In genomic region chr1:2323575-2323974, GRCh38 we compare ENCODE assay signal across 19 cellular contexts.
DNase-seq lines count a peak whose midpoint lies in the region; ATAC-seq, FAIRE-seq and TF ChIP-seq lines count a peak whose summit lies in the region.
"Had no signal": no experiment of that assay in that cellular context is flagged by ENCODE, and none has a peak within 500 bp of the region (broad histone marks: within the 10 kb centered on the region; RNA-seq: fewer than 3 reads in every experiment).

No MANE protein-coding gene starts in this region.

- H3K9ac ChIP-seq in K562 (ENCODE audit: insufficient read depth in 1 of 2, low read depth in 2 of 2, low read length in 2 of 2) (no peak overlapping the region), trophoblast cell (ENCODE audit: low read length) (no peak overlapping the region)
- H3K9ac ChIP-seq: KMS-11 had no signal

- H3K23ac ChIP-seq in trophoblast cell (ENCODE audit: low read length): no peak overlapping the region

- H2AK5ac ChIP-seq in trophoblast cell (ENCODE audit: low read length): peak overlapping the region; percentile 69

- ATAC-seq in K562 (no peak), gastroesophageal sphincter (no peak), GM18907 (IDR thresholded peaks at IDR 0.05; ENCODE audit: unreplicated experiment) (no peak), GM21717 (IDR thresholded peaks at IDR 0.05; ENCODE audit: unreplicated experiment) (no peak)

- H2AFZ ChIP-seq in K562 (ENCODE audit: low read depth, low read length) (no peak overlapping the region), trophoblast cell (ENCODE audit: insufficient read depth, low read length, poor library complexity) (no peak overlapping the region)
- H2AFZ ChIP-seq: GM23248 had no signal

- no peak overlapping the region for H3K4me3 ChIP-seq in K562
- H3K4me3 ChIP-seq in gastroesophageal sphincter: no peak overlapping the region
- H3K4me3 ChIP-seq in trophoblast cell (ENCODE audit: low read depth, low read length): no peak overlapping the region
- no peak overlapping the region for H3K4me3 ChIP-seq in thyroid gland (replicated peaks in 1 of 3)
- H3K4me3 ChIP-seq: GM23248, HAP-1, Peyer's patch, SJCRH30 had no signal

- H3K4ac ChIP-seq in trophoblast cell (ENCODE audit: low read depth, low read length): peak overlapping the region; percentile 6

- peak overlapping the region; percentile 87 for H3K14ac ChIP-seq in trophoblast cell (ENCODE audit: low read length)

- no peak overlapping the region for H2BK5ac ChIP-seq in trophoblast cell (ENCODE audit: low read depth, low read length, poor library complexity)

- intact Hi-C loops in K562 (cut with micrococcal nuclease) (no loop called here), thyroid gland (cut with DNase I) (no loop called here)

- H3K27ac ChIP-seq in K562 (ENCODE audit: extremely low read depth, low read depth, low read length): no peak overlapping the region
- H3K27ac ChIP-seq in gastroesophageal sphincter: peak overlapping the region in 3 of 4 donors; percentile 93 to 97 (median 96)
- H3K27ac ChIP-seq in trophoblast cell (ENCODE audit: low read depth, low read length): no peak overlapping the region
- H3K27ac ChIP-seq in thyroid gland: peak overlapping the region; percentile 90 to 99 (median 97)
- H3K27ac ChIP-seq: GM23248, KMS-11, SJCRH30 had no signal

- H2BK12ac ChIP-seq in trophoblast cell (ENCODE audit: low read length): peak overlapping the region; percentile 91

- H3K9me3 ChIP-seq in K562 (replicated peaks; ENCODE audit: control insufficient read depth, insufficient read depth, low read depth, low read length): no peaks in the 10 kb centered on the region
- no peaks in the 10 kb centered on the region for H3K9me3 ChIP-seq in gastroesophageal sphincter
- H3K9me3 ChIP-seq in trophoblast cell (ENCODE audit: insufficient read depth, low read depth, low read length): peaks cover 5% of the 10 kb centered on the region
- no peaks in the 10 kb centered on the region for H3K9me3 ChIP-seq in thyroid gland
- H3K9me3 ChIP-seq: HAP-1, Peyer's patch, SJCRH30 had no signal

- in situ Hi-C loops in K562 (cut with MboI): no loop called here

- no peak for TF ChIP-seq CTCF in K562 (IDR thresholded peaks at IDR 0.05 in 2 of 3, conservative IDR thresholded peaks at IDR 0.05 in 1 of 3; ENCODE audit: insufficient read depth in 2 of 3, low read depth in 1 of 3, low read length in 3 of 3)
- TF ChIP-seq CTCF in gastroesophageal sphincter (IDR thresholded peaks at IDR 0.05): no peak
- TF ChIP-seq CTCF in thyroid gland (IDR thresholded peaks at IDR 0.05): no peak

- no peak overlapping the region for H4K8ac ChIP-seq in trophoblast cell (ENCODE audit: low read depth, low read length)

- H3K27me3 ChIP-seq in K562 (ENCODE audit: control insufficient read depth in 2 of 2, insufficient read depth in 2 of 2, low read length in 2 of 2) (peaks cover 72 to 97% of the 10 kb centered on the region in 2 experiments), gastroesophageal sphincter (no peaks in the 10 kb centered on the region), trophoblast cell (ENCODE audit: insufficient read depth, low read length) (no peaks in the 10 kb centered on the region), thyroid gland (no peaks in the 10 kb centered on the region)
- H3K27me3 ChIP-seq: Peyer's patch had no signal

- 2% methylated on average over 11 of the region's 11 CpGs for WGBS in K562 (ENCODE audit: insufficient coverage, low coverage, missing lambda C conversion rate)
- WGBS in gastroesophageal sphincter (ENCODE audit: low coverage in 1 of 2), 2 donors: 80% methylated on average over 2 of the region's 11 CpGs; no CpG with 5 or more reads in 1 of the 2 donors
- WGBS in trophoblast cell (ENCODE audit: extremely low coverage, insufficient coverage, insufficient read length): no CpG with 5 or more reads among the region's 11 CpGs
- 81 to 89% methylated on average over 9 to 10 of the region's 11 CpGs for WGBS in thyroid gland, 2 donors

- CTCF ChIA-PET in K562 (lab: Yijun Ruan, JAX; ENCODE audit: low intra/inter-chr PET ratio): no interaction called here

- no peaks in the 10 kb centered on the region for H3K9me1 ChIP-seq in K562 (ENCODE audit: control insufficient read depth, insufficient read depth, low read length)

- H3K4me2 ChIP-seq in K562 (ENCODE audit: insufficient read depth, low read length) (no peak overlapping the region), trophoblast cell (ENCODE audit: low read length) (no peak overlapping the region)
- H3K4me2 ChIP-seq: KMS-11 had no signal

- H3K36me3 ChIP-seq in K562 (ENCODE audit: control insufficient read depth, insufficient read depth, low read length): no peaks in the 10 kb centered on the region
- H3K36me3 ChIP-seq in gastroesophageal sphincter: no peaks in the 10 kb centered on the region
- no peaks in the 10 kb centered on the region for H3K36me3 ChIP-seq in trophoblast cell (ENCODE audit: control insufficient read depth in 1 of 2, insufficient read depth in 2 of 2, low read length in 2 of 2)
- no peaks in the 10 kb centered on the region for H3K36me3 ChIP-seq in thyroid gland
- H3K36me3 ChIP-seq: HAP-1, Peyer's patch, SJCRH30 had no signal

- FAIRE-seq in K562 (lab: Jason Lieb, UNC): no peak

- TF ChIP-seq RAD21 in K562 (CRISPR knock-in tag; conservative IDR thresholded peaks at IDR 0.05 in 1 of 2, IDR thresholded peaks at IDR 0.05 in 1 of 2): no peak

- BruUV-seq in K562 (replicated peaks; lab: Mats Ljungman, UMichigan): no TSS peak

- H2BK120ac ChIP-seq in trophoblast cell (ENCODE audit: insufficient read depth, low read length, poor library complexity): peak overlapping the region; percentile 89

- TF ChIP-seq EP300 in K562 (IDR thresholded peaks at IDR 0.05; ENCODE audit: low read length) (no peak), gastroesophageal sphincter (IDR thresholded peaks at IDR 0.05) (no peak)

- POLR2A ChIA-PET in K562 (lab: Yijun Ruan, JAX): no interaction called here

- H3K4me1 ChIP-seq in K562 (replicated peaks in 1 of 2; ENCODE audit: control insufficient read depth in 2 of 2, insufficient read depth in 2 of 2, low read length in 2 of 2): peaks cover 0 to 69% of the 10 kb centered on the region in 2 experiments; a peak in 2 of 5 replicates
- H3K4me1 ChIP-seq in gastroesophageal sphincter: peaks cover 5 to 53% (median 41%) of the 10 kb centered on the region in 3 donors
- peaks cover 18 to 23% of the 10 kb centered on the region in 2 experiments for H3K4me1 ChIP-seq in trophoblast cell (ENCODE audit: control insufficient read depth in 1 of 2, insufficient read depth in 2 of 2, low read length in 2 of 2)
- H3K4me1 ChIP-seq in thyroid gland: peaks cover 29 to 52% of the 10 kb centered on the region in 2 donors
- H3K4me1 ChIP-seq: HAP-1 had no signal

- H3K79me2 ChIP-seq in K562 (ENCODE audit: control insufficient read depth, insufficient read depth, low read length) (no peaks in the 10 kb centered on the region), trophoblast cell (ENCODE audit: control insufficient read depth, insufficient read depth, low read length, poor library complexity) (peaks cover 7% of the 10 kb centered on the region)

- H3K79me1 ChIP-seq in trophoblast cell (ENCODE audit: low read length): peaks cover 19% of the 10 kb centered on the region

- no peak overlapping the region for H4K12ac ChIP-seq in trophoblast cell (ENCODE audit: low read depth, low read length)

- TF ChIP-seq POLR2A in K562 (conservative IDR thresholded peaks at IDR 0.05): no peak
- TF ChIP-seq POLR2A in gastroesophageal sphincter (IDR thresholded peaks at IDR 0.05): no peak
- TF ChIP-seq POLR2A in thyroid gland (IDR thresholded peaks at IDR 0.05): no peak

- peak overlapping the region; percentile 95 for H4K91ac ChIP-seq in trophoblast cell (ENCODE audit: low read depth, low read length)

- H3K18ac ChIP-seq in trophoblast cell (ENCODE audit: low read length): peak overlapping the region; percentile 3

- no peak for DNase-seq in K562 (ENCODE audit: extremely low read depth in 1 of 4, low spot score in 3 of 4)
- no peak for DNase-seq in trophoblast cell
- no peak for DNase-seq in thyroid gland
- DNase-seq in activated T-cell treated with anti-CD3 and anti-CD28 coated beads for 4 hours: no peak
- DNase-seq: CD4-positive, CD25-positive, alpha-beta regulatory T cell; DMS79; GM23248; NCI-H1105; NCI-H146; NCI-H2029; NCI-H226; NCI-H524 treated with DMSO at 0.1 percent for 48 hours; Peyer's patch; SJCRH30 had no signal

- peaks cover 5% of the 10 kb centered on the region; the same call in 1 of the 2 replicates for H4K20me1 ChIP-seq in K562 (replicated peaks; ENCODE audit: control insufficient read depth, insufficient read depth, low read length)

TF ChIP-seq in K562, 482 proteins besides CTCF, POLR2A, EP300 and RAD21:
- TF ChIP-seq MAX (CRISPR knock-in tag; IDR thresholded peaks at IDR 0.05) (no peak), FOXP1 (CRISPR knock-in tag; IDR thresholded peaks at IDR 0.05) (no peak), ADNP (tag; IDR thresholded peaks at IDR 0.05) (no peak), ZNF140 (CRISPR knock-in tag; IDR thresholded peaks at IDR 0.05) (no peak), ZNF408 (CRISPR knock-in tag; IDR thresholded peaks at IDR 0.05; ENCODE audit: low read depth) (no peak), ZNF263 (CRISPR knock-in tag; IDR thresholded peaks at IDR 0.05; ENCODE audit: borderline replicate concordance) (peak; percentile 75), GATA2 (CRISPR knock-in tag; IDR thresholded peaks at IDR 0.05) (no peak)

Comparison
In these comparisons a context has a peak if more than half of its experiments do, and no peak if none do; other contexts are left out.
1. H3K27ac ChIP-seq: peak in gastroesophageal sphincter (3 of 4) and thyroid gland (3 of 3); none in K562 (single experiment) and trophoblast cell (single experiment).